1 cellular context compared by ENCODE assay signal in genomic region chr7:116526897-116527296, GRCh38.
TF ChIP-seq lines count a peak whose summit lies in the region.

No MANE protein-coding gene starts in this region.

TF ChIP-seq in H1, 55 proteins besides CTCF, POLR2A, EP300 and RAD21 (continued from another document):
- TF ChIP-seq, protein P1, sequence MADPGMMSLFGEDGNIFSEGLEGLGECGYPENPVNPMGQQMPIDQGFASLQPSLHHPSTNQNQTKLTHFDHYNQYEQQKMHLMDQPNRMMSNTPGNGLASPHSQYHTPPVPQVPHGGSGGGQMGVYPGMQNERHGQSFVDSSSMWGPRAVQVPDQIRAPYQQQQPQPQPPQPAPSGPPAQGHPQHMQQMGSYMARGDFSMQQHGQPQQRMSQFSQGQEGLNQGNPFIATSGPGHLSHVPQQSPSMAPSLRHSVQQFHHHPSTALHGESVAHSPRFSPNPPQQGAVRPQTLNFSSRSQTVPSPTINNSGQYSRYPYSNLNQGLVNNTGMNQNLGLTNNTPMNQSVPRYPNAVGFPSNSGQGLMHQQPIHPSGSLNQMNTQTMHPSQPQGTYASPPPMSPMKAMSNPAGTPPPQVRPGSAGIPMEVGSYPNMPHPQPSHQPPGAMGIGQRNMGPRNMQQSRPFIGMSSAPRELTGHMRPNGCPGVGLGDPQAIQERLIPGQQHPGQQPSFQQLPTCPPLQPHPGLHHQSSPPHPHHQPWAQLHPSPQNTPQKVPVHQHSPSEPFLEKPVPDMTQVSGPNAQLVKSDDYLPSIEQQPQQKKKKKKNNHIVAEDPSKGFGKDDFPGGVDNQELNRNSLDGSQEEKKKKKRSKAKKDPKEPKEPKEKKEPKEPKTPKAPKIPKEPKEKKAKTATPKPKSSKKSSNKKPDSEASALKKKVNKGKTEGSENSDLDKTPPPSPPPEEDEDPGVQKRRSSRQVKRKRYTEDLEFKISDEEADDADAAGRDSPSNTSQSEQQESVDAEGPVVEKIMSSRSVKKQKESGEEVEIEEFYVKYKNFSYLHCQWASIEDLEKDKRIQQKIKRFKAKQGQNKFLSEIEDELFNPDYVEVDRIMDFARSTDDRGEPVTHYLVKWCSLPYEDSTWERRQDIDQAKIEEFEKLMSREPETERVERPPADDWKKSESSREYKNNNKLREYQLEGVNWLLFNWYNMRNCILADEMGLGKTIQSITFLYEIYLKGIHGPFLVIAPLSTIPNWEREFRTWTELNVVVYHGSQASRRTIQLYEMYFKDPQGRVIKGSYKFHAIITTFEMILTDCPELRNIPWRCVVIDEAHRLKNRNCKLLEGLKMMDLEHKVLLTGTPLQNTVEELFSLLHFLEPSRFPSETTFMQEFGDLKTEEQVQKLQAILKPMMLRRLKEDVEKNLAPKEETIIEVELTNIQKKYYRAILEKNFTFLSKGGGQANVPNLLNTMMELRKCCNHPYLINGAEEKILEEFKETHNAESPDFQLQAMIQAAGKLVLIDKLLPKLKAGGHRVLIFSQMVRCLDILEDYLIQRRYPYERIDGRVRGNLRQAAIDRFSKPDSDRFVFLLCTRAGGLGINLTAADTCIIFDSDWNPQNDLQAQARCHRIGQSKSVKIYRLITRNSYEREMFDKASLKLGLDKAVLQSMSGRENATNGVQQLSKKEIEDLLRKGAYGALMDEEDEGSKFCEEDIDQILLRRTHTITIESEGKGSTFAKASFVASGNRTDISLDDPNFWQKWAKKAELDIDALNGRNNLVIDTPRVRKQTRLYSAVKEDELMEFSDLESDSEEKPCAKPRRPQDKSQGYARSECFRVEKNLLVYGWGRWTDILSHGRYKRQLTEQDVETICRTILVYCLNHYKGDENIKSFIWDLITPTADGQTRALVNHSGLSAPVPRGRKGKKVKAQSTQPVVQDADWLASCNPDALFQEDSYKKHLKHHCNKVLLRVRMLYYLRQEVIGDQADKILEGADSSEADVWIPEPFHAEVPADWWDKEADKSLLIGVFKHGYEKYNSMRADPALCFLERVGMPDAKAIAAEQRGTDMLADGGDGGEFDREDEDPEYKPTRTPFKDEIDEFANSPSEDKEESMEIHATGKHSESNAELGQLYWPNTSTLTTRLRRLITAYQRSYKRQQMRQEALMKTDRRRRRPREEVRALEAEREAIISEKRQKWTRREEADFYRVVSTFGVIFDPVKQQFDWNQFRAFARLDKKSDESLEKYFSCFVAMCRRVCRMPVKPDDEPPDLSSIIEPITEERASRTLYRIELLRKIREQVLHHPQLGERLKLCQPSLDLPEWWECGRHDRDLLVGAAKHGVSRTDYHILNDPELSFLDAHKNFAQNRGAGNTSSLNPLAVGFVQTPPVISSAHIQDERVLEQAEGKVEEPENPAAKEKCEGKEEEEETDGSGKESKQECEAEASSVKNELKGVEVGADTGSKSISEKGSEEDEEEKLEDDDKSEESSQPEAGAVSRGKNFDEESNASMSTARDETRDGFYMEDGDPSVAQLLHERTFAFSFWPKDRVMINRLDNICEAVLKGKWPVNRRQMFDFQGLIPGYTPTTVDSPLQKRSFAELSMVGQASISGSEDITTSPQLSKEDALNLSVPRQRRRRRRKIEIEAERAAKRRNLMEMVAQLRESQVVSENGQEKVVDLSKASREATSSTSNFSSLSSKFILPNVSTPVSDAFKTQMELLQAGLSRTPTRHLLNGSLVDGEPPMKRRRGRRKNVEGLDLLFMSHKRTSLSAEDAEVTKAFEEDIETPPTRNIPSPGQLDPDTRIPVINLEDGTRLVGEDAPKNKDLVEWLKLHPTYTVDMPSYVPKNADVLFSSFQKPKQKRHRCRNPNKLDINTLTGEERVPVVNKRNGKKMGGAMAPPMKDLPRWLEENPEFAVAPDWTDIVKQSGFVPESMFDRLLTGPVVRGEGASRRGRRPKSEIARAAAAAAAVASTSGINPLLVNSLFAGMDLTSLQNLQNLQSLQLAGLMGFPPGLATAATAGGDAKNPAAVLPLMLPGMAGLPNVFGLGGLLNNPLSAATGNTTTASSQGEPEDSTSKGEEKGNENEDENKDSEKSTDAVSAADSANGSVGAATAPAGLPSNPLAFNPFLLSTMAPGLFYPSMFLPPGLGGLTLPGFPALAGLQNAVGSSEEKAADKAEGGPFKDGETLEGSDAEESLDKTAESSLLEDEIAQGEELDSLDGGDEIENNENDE (IDR thresholded peaks at IDR 0.05; ENCODE audit: insufficient replicate concordance, low read length) = no peak
- TF ChIP-seq JUND (IDR thresholded peaks at IDR 0.05; ENCODE audit: low read length) (no peak), CBX5 (IDR thresholded peaks at IDR 0.05; ENCODE audit: low read depth, low read length) (no peak), BRCA1 (IDR thresholded peaks at IDR 0.05; ENCODE audit: low read depth, low read length) (no peak), SP4 (IDR thresholded peaks at IDR 0.05; ENCODE audit: low read length) (no peak)
